In the genomic region with DNA sequence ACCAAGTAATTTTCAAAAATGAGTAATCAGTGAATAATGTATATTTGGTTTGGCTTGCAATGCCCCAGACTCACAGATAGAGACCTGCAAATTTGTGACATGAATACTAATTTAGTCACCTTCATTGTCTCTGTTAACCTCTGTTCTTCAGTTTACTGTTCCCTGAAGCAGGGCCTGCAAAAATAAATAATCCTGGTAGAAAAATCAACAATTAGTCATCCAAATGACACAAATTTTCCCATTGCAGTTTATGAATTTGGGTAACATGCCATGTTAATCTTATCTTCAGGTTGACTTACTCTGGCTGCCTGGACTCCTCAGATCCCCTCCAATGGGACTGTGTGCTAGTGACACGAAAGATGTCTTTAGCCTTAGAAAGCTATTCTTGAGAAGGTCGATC, we compare ENCODE assay signal across 17 cellular contexts.
A peak's percentile ranks its signal among the peaks of the same experiment; 100 is the strongest.
DNase-seq lines count a peak whose midpoint lies in the region; ATAC-seq and TF ChIP-seq lines count a peak whose summit lies in the region.
"Had no signal": no experiment of that assay in that cellular context is flagged by ENCODE, and none has a peak within 500 bp of the region (broad histone marks: within the 10 kb centered on the region; RNA-seq: fewer than 3 reads in every experiment).

No MANE protein-coding gene starts in this region.

- H3K4me1 Mint-ChIP-seq in endodermal cell: no peaks in the 10 kb centered on the region
- H3K4me1 Mint-ChIP-seq: CD8-positive, alpha-beta memory T cell had no signal

- WGBS in endodermal cell (ENCODE audit: insufficient coverage in 1 of 2, insufficient read length in 1 of 2), 2 experiments: 94 to 97% methylated on average over 2 of the region's 2 CpGs

- H3K36me3 ChIP-seq in endodermal cell (ENCODE audit: control insufficient read depth, insufficient read depth, low read length): no peaks in the 10 kb centered on the region
- H3K36me3 ChIP-seq: BLaER1 had no signal

- peaks cover 1% of the 10 kb centered on the region for H3K9me3 Mint-ChIP-seq in endodermal cell
- H3K9me3 Mint-ChIP-seq: GM23338 had no signal

- no peak for TF ChIP-seq CTCF in endodermal cell (conservative IDR thresholded peaks at IDR 0.05)

- no peak overlapping the region for H3K4me3 Mint-ChIP-seq in endodermal cell
- H3K4me3 Mint-ChIP-seq: CD8-positive, alpha-beta memory T cell; GM23338 had no signal

- H3K4me1 ChIP-seq in endodermal cell (ENCODE audit: control insufficient read depth, insufficient read depth, low read length): peaks cover 2% of the 10 kb centered on the region
- H3K4me1 ChIP-seq: BLaER1, Caco-2 had no signal

- no peaks in the 10 kb centered on the region for H3K9me3 ChIP-seq in endodermal cell (ENCODE audit: control insufficient read depth, low read length)
- H3K9me3 ChIP-seq: BLaER1, Caco-2 had no signal

- no peaks in the 10 kb centered on the region for H3K27me3 ChIP-seq in endodermal cell (ENCODE audit: control insufficient read depth, insufficient read depth, low read length, poor library complexity, severe bottlenecking)
- H3K27me3 ChIP-seq: BLaER1 had no signal

- H3K27ac ChIP-seq in endodermal cell (ENCODE audit: low read depth, low read length): no peak overlapping the region
- H3K27ac ChIP-seq: BLaER1, HL-60 had no signal

- H3K4me3 ChIP-seq in endodermal cell (ENCODE audit: low read length): no peak overlapping the region
- H3K4me3 ChIP-seq: BLaER1, GM23338, K562 had no signal

- no peaks in the 10 kb centered on the region for H3K36me3 Mint-ChIP-seq in endodermal cell (ENCODE audit: low read depth)
- H3K36me3 Mint-ChIP-seq: CD8-positive, alpha-beta memory T cell had no signal

- H3K27me3 Mint-ChIP-seq in endodermal cell (ENCODE audit: insufficient read depth): no peaks in the 10 kb centered on the region
- H3K27me3 Mint-ChIP-seq: CD8-positive, alpha-beta memory T cell had no signal

- no peak for ATAC-seq in GM21786 (IDR thresholded peaks at IDR 0.05; ENCODE audit: unreplicated experiment)
- ATAC-seq: GM23338, K562 had no signal

- DNase-seq in NCI-H748 (lab: John Stamatoyannopoulos, UW; ENCODE audit: unreplicated experiment) (peak; percentile 1), NCI-H748 treated with DMSO at 0.1 percent for 48 hours (lab: John Stamatoyannopoulos, UW) (no peak), M059J (ENCODE audit: low read depth) (peak; percentile 1), kidney tubule cell (ENCODE audit: low spot score) (peak; percentile 6), endodermal cell (no peak), islet precursor cell (no peak)
- DNase-seq: 8988T; AML-193; Caco-2; CD8-positive, alpha-beta memory T cell; DMS79; H7 had no signal

- H3K27ac Mint-ChIP-seq in endodermal cell: no peak overlapping the region
- H3K27ac Mint-ChIP-seq: CD8-positive, alpha-beta memory T cell; GM23338 had no signal

- no peak overlapping the region for H3K9ac ChIP-seq in endodermal cell (ENCODE audit: extremely low read depth, low read length, poor library complexity, severe bottlenecking)
- H3K9ac ChIP-seq: BLaER1 had no signal

Comparison
In these comparisons a context has a peak if more than half of its experiments do, and no peak if none do; other contexts are left out.
1. DNase-seq: peak in NCI-H748 (single experiment), M059J (single experiment) and kidney tubule cell (single experiment); none in NCI-H748 treated with DMSO at 0.1 percent for 48 hours (single experiment), endodermal cell (single experiment) and islet precursor cell (single experiment).